In the genomic region with DNA sequence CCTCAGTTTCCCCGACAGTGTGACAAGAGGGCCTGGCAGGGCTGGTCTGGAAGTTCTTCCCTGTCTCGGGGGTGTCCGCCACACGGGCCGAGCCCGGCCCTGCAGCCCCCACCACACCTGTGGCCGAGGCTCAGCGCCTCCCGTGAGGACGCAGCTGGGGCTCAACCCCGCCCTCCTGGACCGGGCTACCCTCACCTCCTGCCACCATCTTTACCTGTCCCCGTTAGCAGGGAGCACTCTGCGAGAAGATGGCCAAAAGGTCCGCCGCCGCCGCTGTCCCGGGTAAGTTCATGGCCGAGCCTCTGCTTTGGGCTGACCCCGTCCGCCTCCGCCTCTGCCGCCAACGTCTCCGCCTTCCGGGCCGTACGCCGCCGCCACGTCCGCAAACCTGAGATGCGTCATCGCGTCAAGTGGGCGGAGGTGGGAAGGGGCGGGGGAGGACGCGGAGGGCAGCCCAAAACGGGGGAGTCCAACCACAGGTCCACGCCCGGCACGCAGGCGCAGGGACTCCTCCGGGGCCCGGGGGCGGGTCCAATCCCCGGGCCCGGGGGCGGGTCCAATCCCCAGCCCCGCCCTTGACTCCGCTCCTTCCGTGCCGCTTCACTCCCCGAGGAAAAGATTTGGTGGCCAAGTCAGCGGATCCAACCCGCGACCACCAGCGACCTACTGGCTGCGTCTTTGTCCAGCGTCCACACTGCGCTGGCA, we compare ENCODE assay signal across 1 cellular context.
A peak's percentile ranks its signal among the peaks of the same experiment; 100 is the strongest.
TF ChIP-seq lines count a peak whose summit lies in the region.

A gene (minus strand): TSS at position 351 of the 705 bp plus-strand sequence. CDS start 4,295 bp downstream, outside the sequence.

TF ChIP-seq in HEK293, 187 proteins besides CTCF, POLR2A, EP300 and RAD21 (continued from another document and continues in another):
- TF ChIP-seq ZNF514 (tag by site-specific recombination; IDR thresholded peaks at IDR 0.05) (no peak), ZNF747 (tag by site-specific recombination; IDR thresholded peaks at IDR 0.05) (no peak), ZSCAN16 (tag by site-specific recombination; IDR thresholded peaks at IDR 0.05) (no peak), ZNF114 (tag by site-specific recombination; IDR thresholded peaks at IDR 0.05) (no peak), ZNF610 (tag by site-specific recombination; IDR thresholded peaks at IDR 0.05; ENCODE audit: borderline replicate concordance) (peak; percentile 80), ZNF133 (tag by site-specific recombination; IDR thresholded peaks at IDR 0.05) (no peak), GLI2 (tag by site-specific recombination; IDR thresholded peaks at IDR 0.05; ENCODE audit: borderline replicate concordance, low read depth) (no peak), ZNF302 (tag by site-specific recombination; IDR thresholded peaks at IDR 0.05; ENCODE audit: low read depth) (no peak), SP3 (tag by site-specific recombination; IDR thresholded peaks at IDR 0.05) (peak; percentile 97), BCL11A (tag by site-specific recombination; IDR thresholded peaks at IDR 0.05; ENCODE audit: low read depth) (peak; percentile 54; the same call in 1 of the 2 replicates), ZNF2 (tag by site-specific recombination; IDR thresholded peaks at IDR 0.05) (peak; percentile 85), ZBTB20 (tag by site-specific recombination; IDR thresholded peaks at IDR 0.05) (peak; percentile 31; the same call in 1 of the 2 replicates), ZNF404 (tag by site-specific recombination; IDR thresholded peaks at IDR 0.05) (no peak), ZNF341 (tag by site-specific recombination; IDR thresholded peaks at IDR 0.05; ENCODE audit: low read depth) (peak; percentile 60; the same call in 1 of the 2 replicates), ZNF555 (tag by site-specific recombination; conservative IDR thresholded peaks at IDR 0.05) (no peak), HOXD13 (CRISPR knock-in tag; IDR thresholded peaks at IDR 0.05; ENCODE audit: borderline replicate concordance) (0 out of 2 replicates have a peak, but pooled peaks have one; percentile 71), ZNF157 (tag by site-specific recombination; IDR thresholded peaks at IDR 0.05) (no peak), ZEB2 (tag by site-specific recombination; IDR thresholded peaks at IDR 0.05) (peak; percentile 93), ZNF132 (tag by site-specific recombination; IDR thresholded peaks at IDR 0.05; ENCODE audit: borderline replicate concordance) (no peak), ZNF24 (tag by site-specific recombination; IDR thresholded peaks at IDR 0.05) (0 out of 2 replicates have a peak, but pooled peaks have one; percentile 50), ZNF510 (tag by site-specific recombination; IDR thresholded peaks at IDR 0.05; ENCODE audit: insufficient replicate concordance) (no peak), ZBTB48 (tag by site-specific recombination; IDR thresholded peaks at IDR 0.05) (no peak; the same call in 1 of the 2 replicates), ZNF426 (tag by site-specific recombination; IDR thresholded peaks at IDR 0.05) (no peak), ZNF10 (tag by site-specific recombination; IDR thresholded peaks at IDR 0.05) (peak; percentile 75), ZNF19 (tag by site-specific recombination; IDR thresholded peaks at IDR 0.05; ENCODE audit: low read depth) (no peak), ZNF621 (tag by site-specific recombination; IDR thresholded peaks at IDR 0.05) (no peak), ZNF202 (tag by site-specific recombination; IDR thresholded peaks at IDR 0.05; ENCODE audit: borderline replicate concordance) (no peak), ZNF677 (tag by site-specific recombination; IDR thresholded peaks at IDR 0.05) (0 out of 2 replicates have a peak, but pooled peaks have one; percentile 35), ZNF558 (tag by site-specific recombination; IDR thresholded peaks at IDR 0.05) (no peak), SALL2 (tag by site-specific recombination; IDR thresholded peaks at IDR 0.05; ENCODE audit: borderline replicate concordance) (no peak), SETDB1 (IDR thresholded peaks at IDR 0.05; ENCODE audit: insufficient read length, low read length) (no peak), SCRT2 (tag by site-specific recombination; IDR thresholded peaks at IDR 0.05) (peak; percentile 99), ZNF548 (tag by site-specific recombination; IDR thresholded peaks at IDR 0.05) (no peak), ZNF701 (tag by site-specific recombination; IDR thresholded peaks at IDR 0.05) (no peak), ZNF629 (tag by site-specific recombination; IDR thresholded peaks at IDR 0.05) (peak; percentile 88), KLF16 (tag by site-specific recombination; IDR thresholded peaks at IDR 0.05) (peak; percentile 30; the same call in 1 of the 2 replicates), ZNF324 (tag by site-specific recombination; IDR thresholded peaks at IDR 0.05) (peak; percentile 58; the same call in 1 of the 2 replicates), ZNF785 (tag by site-specific recombination; IDR thresholded peaks at IDR 0.05) (no peak)
- TF ChIP-seq, protein P1, sequence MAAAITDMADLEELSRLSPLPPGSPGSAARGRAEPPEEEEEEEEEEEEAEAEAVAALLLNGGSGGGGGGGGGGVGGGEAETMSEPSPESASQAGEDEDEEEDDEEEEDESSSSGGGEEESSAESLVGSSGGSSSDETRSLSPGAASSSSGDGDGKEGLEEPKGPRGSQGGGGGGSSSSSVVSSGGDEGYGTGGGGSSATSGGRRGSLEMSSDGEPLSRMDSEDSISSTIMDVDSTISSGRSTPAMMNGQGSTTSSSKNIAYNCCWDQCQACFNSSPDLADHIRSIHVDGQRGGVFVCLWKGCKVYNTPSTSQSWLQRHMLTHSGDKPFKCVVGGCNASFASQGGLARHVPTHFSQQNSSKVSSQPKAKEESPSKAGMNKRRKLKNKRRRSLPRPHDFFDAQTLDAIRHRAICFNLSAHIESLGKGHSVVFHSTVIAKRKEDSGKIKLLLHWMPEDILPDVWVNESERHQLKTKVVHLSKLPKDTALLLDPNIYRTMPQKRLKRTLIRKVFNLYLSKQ (tag by site-specific recombination; IDR thresholded peaks at IDR 0.05; ENCODE audit: borderline replicate concordance), result no peak
- TF ChIP-seq, protein P2, sequence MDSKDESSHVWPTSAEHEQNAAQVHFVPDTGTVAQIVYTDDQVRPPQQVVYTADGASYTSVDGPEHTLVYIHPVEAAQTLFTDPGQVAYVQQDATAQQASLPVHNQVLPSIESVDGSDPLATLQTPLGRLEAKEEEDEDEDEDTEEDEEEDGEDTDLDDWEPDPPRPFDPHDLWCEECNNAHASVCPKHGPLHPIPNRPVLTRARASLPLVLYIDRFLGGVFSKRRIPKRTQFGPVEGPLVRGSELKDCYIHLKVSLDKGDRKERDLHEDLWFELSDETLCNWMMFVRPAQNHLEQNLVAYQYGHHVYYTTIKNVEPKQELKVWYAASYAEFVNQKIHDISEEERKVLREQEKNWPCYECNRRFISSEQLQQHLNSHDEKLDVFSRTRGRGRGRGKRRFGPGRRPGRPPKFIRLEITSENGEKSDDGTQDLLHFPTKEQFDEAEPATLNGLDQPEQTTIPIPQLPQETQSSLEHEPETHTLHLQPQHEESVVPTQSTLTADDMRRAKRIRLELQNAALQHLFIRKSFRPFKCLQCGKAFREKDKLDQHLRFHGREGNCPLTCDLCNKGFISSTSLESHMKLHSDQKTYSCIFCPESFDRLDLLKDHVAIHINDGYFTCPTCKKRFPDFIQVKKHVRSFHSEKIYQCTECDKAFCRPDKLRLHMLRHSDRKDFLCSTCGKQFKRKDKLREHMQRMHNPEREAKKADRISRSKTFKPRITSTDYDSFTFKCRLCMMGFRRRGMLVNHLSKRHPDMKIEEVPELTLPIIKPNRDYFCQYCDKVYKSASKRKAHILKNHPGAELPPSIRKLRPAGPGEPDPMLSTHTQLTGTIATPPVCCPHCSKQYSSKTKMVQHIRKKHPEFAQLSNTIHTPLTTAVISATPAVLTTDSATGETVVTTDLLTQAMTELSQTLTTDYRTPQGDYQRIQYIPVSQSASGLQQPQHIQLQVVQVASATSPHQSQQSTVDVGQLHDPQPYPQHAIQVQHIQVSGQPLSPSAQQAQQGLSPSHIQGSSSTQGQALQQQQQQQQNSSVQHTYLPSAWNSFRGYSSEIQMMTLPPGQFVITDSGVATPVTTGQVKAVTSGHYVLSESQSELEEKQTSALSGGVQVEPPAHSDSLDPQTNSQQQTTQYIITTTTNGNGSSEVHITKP (tag by site-specific recombination; IDR thresholded peaks at IDR 0.05), result peak; percentile 64
- TF ChIP-seq, protein P3, sequence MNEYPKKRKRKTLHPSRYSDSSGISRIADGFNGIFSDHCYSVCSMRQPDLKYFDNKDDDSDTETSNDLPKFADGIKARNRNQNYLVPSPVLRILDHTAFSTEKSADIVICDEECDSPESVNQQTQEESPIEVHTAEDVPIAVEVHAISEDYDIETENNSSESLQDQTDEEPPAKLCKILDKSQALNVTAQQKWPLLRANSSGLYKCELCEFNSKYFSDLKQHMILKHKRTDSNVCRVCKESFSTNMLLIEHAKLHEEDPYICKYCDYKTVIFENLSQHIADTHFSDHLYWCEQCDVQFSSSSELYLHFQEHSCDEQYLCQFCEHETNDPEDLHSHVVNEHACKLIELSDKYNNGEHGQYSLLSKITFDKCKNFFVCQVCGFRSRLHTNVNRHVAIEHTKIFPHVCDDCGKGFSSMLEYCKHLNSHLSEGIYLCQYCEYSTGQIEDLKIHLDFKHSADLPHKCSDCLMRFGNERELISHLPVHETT (tag by site-specific recombination; IDR thresholded peaks at IDR 0.05), result 0 out of 2 replicates have a peak, but pooled peaks have one; percentile 62
- TF ChIP-seq, protein P4, sequence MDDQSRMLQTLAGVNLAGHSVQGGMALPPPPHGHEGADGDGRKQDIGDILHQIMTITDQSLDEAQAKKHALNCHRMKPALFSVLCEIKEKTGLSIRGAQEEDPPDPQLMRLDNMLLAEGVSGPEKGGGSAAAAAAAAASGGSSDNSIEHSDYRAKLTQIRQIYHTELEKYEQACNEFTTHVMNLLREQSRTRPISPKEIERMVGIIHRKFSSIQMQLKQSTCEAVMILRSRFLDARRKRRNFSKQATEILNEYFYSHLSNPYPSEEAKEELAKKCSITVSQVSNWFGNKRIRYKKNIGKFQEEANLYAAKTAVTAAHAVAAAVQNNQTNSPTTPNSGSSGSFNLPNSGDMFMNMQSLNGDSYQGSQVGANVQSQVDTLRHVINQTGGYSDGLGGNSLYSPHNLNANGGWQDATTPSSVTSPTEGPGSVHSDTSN (CRISPR knock-in tag; IDR thresholded peaks at IDR 0.05), result no peak; the same call in 1 of the 2 replicates
- TF ChIP-seq, protein P5, sequence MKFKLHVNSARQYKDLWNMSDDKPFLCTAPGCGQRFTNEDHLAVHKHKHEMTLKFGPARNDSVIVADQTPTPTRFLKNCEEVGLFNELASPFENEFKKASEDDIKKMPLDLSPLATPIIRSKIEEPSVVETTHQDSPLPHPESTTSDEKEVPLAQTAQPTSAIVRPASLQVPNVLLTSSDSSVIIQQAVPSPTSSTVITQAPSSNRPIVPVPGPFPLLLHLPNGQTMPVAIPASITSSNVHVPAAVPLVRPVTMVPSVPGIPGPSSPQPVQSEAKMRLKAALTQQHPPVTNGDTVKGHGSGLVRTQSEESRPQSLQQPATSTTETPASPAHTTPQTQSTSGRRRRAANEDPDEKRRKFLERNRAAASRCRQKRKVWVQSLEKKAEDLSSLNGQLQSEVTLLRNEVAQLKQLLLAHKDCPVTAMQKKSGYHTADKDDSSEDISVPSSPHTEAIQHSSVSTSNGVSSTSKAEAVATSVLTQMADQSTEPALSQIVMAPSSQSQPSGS (tag by site-specific recombination; IDR thresholded peaks at IDR 0.05; ENCODE audit: low read depth), result no peak
- TF ChIP-seq, protein P6, sequence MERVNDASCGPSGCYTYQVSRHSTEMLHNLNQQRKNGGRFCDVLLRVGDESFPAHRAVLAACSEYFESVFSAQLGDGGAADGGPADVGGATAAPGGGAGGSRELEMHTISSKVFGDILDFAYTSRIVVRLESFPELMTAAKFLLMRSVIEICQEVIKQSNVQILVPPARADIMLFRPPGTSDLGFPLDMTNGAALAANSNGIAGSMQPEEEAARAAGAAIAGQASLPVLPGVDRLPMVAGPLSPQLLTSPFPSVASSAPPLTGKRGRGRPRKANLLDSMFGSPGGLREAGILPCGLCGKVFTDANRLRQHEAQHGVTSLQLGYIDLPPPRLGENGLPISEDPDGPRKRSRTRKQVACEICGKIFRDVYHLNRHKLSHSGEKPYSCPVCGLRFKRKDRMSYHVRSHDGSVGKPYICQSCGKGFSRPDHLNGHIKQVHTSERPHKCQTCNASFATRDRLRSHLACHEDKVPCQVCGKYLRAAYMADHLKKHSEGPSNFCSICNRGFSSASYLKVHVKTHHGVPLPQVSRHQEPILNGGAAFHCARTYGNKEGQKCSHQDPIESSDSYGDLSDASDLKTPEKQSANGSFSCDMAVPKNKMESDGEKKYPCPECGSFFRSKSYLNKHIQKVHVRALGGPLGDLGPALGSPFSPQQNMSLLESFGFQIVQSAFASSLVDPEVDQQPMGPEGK (tag by site-specific recombination; IDR thresholded peaks at IDR 0.05), result peak; percentile 95; the same call in 1 of the 2 replicates
- TF ChIP-seq, protein P7, sequence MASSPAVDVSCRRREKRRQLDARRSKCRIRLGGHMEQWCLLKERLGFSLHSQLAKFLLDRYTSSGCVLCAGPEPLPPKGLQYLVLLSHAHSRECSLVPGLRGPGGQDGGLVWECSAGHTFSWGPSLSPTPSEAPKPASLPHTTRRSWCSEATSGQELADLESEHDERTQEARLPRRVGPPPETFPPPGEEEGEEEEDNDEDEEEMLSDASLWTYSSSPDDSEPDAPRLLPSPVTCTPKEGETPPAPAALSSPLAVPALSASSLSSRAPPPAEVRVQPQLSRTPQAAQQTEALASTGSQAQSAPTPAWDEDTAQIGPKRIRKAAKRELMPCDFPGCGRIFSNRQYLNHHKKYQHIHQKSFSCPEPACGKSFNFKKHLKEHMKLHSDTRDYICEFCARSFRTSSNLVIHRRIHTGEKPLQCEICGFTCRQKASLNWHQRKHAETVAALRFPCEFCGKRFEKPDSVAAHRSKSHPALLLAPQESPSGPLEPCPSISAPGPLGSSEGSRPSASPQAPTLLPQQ (tag by site-specific recombination; IDR thresholded peaks at IDR 0.05), result no peak; the same call in 1 of the 2 replicates
- TF ChIP-seq, protein P8, sequence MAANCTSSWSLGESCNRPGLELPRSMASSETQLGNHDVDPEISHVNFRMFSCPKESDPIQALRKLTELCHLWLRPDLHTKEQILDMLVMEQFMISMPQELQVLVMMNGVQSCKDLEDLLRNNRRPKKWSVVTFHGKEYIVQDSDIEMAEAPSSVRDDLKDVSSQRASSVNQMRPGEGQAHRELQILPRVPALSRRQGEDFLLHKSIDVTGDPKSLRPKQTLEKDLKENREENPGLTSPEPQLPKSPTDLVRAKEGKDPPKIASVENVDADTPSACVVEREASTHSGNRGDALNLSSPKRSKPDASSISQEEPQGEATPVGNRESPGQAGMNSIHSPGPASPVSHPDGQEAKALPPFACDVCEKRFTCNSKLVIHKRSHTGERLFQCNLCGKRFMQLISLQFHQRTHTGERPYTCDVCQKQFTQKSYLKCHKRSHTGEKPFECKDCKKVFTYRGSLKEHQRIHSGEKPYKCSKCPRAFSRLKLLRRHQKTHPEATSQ (tag by site-specific recombination; IDR thresholded peaks at IDR 0.05), result no peak
- TF ChIP-seq, protein P9, sequence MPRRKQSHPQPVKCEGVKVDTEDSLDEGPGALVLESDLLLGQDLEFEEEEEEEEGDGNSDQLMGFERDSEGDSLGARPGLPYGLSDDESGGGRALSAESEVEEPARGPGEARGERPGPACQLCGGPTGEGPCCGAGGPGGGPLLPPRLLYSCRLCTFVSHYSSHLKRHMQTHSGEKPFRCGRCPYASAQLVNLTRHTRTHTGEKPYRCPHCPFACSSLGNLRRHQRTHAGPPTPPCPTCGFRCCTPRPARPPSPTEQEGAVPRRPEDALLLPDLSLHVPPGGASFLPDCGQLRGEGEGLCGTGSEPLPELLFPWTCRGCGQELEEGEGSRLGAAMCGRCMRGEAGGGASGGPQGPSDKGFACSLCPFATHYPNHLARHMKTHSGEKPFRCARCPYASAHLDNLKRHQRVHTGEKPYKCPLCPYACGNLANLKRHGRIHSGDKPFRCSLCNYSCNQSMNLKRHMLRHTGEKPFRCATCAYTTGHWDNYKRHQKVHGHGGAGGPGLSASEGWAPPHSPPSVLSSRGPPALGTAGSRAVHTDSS (tag by site-specific recombination; IDR thresholded peaks at IDR 0.05), result no peak
